Comparison of ENCODE assay signal across 16 cellular contexts in genomic region chr1:110635434-110635833, GRCh38. TPM values are rescaled to one million over a fixed set of nuclear protein-coding genes. Genes with fewer than 3 reads are reported as not detected.
A peak's percentile ranks its signal among the peaks of the same experiment; 100 is the strongest.
DNase-seq lines count a peak whose midpoint lies in the region; ATAC-seq and TF ChIP-seq lines count a peak whose summit lies in the region.
"Had no signal": no experiment of that assay in that cellular context is flagged by ENCODE, and none has a peak within 500 bp of the region (broad histone marks: within the 10 kb centered on the region; RNA-seq: fewer than 3 reads in every experiment).

No MANE protein-coding gene starts in this region.

- DNase-seq in CD4-positive, alpha-beta T cell: no peak
- DNase-seq in GM12865 (ENCODE audit: low read depth): peak; percentile 31
- peak; percentile 50 for DNase-seq in activated CD8-positive, alpha-beta memory T cell treated with anti-CD3 and anti-CD28 coated beads, Interleukin-2, amount 50 U/mL, for 48 hours
- DNase-seq in naive thymus-derived CD4-positive, alpha-beta T cell: no peak
- DNase-seq in pons (ENCODE audit: low spot score): no peak
- no peak for DNase-seq in left ventricle myocardium inferior
- DNase-seq: DMS79 treated with DMSO at 0.1 percent for 48 hours, islet precursor cell, NCI-H187 treated with DMSO at 0.1 percent for 48 hours had no signal

- no peaks in the 10 kb centered on the region for H3K36me3 Mint-ChIP-seq in CD4-positive, alpha-beta T cell (ENCODE audit: low read depth)
- peaks cover 0 to 13% (median 0%) of the 10 kb centered on the region in 5 donors for H3K36me3 Mint-ChIP-seq in naive thymus-derived CD4-positive, alpha-beta T cell

- CTCF ChIA-PET in CD4-positive, alpha-beta T cell (lab: Charles Lee): interaction anchor here (0.6 to 4.4 kb wide), 9 partner anchors 11 to 148 kb away, joined by 3 to 20 read pairs (median 4); no protein-coding TSS in a partner anchor
- CTCF ChIA-PET in naive thymus-derived CD4-positive, alpha-beta T cell (lab: Charles Lee): interaction anchor here (0.9 to 4.8 kb wide), 8 partner anchors 8 to 130 kb away, joined by 3 to 43 read pairs (median 10); partner anchors contain the start of gene KCNA3

- peak overlapping the region; percentile 64 for H3K4me3 Mint-ChIP-seq in CD4-positive, alpha-beta T cell
- peak overlapping the region; percentile 63 to 81 (median 71) for H3K4me3 Mint-ChIP-seq in naive thymus-derived CD4-positive, alpha-beta T cell

- peak overlapping the region; percentile 70 for H3K27ac ChIP-seq in CD4-positive, alpha-beta T cell (ENCODE audit: low read depth, low read length)
- H3K27ac ChIP-seq in naive thymus-derived CD4-positive, alpha-beta T cell (ENCODE audit: low read depth, low read length): peak overlapping the region; percentile 65
- H3K27ac ChIP-seq in left ventricle myocardium inferior (replicated peaks): no peak overlapping the region
- H3K27ac ChIP-seq: BLaER1, thoracic aorta had no signal

- peaks cover 73% of the 10 kb centered on the region for H3K4me1 Mint-ChIP-seq in CD4-positive, alpha-beta T cell (ENCODE audit: low read depth)
- H3K4me1 Mint-ChIP-seq in naive thymus-derived CD4-positive, alpha-beta T cell: peaks cover 67 to 76% (median 71%) of the 10 kb centered on the region in 7 donors

- no peaks in the 10 kb centered on the region for H3K36me3 ChIP-seq in naive thymus-derived CD4-positive, alpha-beta T cell (ENCODE audit: control insufficient read depth in 2 of 3, insufficient read depth in 3 of 3, low read length in 3 of 3)
- H3K36me3 ChIP-seq in left ventricle myocardium inferior: no peaks in the 10 kb centered on the region
- H3K36me3 ChIP-seq: BLaER1, heart right ventricle, thoracic aorta had no signal

- intact Hi-C loops in CD4-positive, alpha-beta T cell (cut with DNase I, micrococcal nuclease): loop anchor here in 1 of 2 experiments (10.0 kb wide), 1 partner anchor 239 kb away; the partner anchor contains the start of gene CD53
- intact Hi-C loops in naive thymus-derived CD4-positive, alpha-beta T cell (cut with micrococcal nuclease): loop anchor here (10.0 kb wide), 3 partner anchors 569 to 1109 kb away; partner anchors contain the start of gene DENND2D (in 1 of the 2)
- intact Hi-C loops in left ventricle myocardium inferior (cut with micrococcal nuclease): no loop called here

- no peaks in the 10 kb centered on the region for H3K9me3 ChIP-seq in CD4-positive, alpha-beta T cell (ENCODE audit: control insufficient read depth, low read length)
- no peaks in the 10 kb centered on the region for H3K9me3 ChIP-seq in naive thymus-derived CD4-positive, alpha-beta T cell (ENCODE audit: control insufficient read depth in 2 of 3, low read length in 3 of 3)
- H3K9me3 ChIP-seq in left ventricle myocardium inferior (replicated peaks): no peaks in the 10 kb centered on the region
- H3K9me3 ChIP-seq: BLaER1, heart right ventricle, thoracic aorta had no signal

- no peak for TF ChIP-seq CTCF in CD4-positive, alpha-beta T cell (IDR thresholded peaks at IDR 0.05)
- no peak for TF ChIP-seq CTCF in GM12865 (IDR thresholded peaks at IDR 0.05; ENCODE audit: insufficient read depth, low read depth, low read length, missing control alignments)
- TF ChIP-seq CTCF in left ventricle myocardium inferior (IDR thresholded peaks at IDR 0.05; ENCODE audit: borderline replicate concordance): no peak

- no peaks in the 10 kb centered on the region for H3K27me3 Mint-ChIP-seq in CD4-positive, alpha-beta T cell
- H3K27me3 Mint-ChIP-seq in naive thymus-derived CD4-positive, alpha-beta T cell: no peaks in the 10 kb centered on the region

- H3K27me3 ChIP-seq in CD4-positive, alpha-beta T cell (ENCODE audit: control insufficient read depth, insufficient read depth, low read length): no peaks in the 10 kb centered on the region
- H3K27me3 ChIP-seq in naive thymus-derived CD4-positive, alpha-beta T cell (ENCODE audit: control insufficient read depth in 2 of 2, insufficient read depth in 2 of 2, low read length in 2 of 2): no peaks in the 10 kb centered on the region
- H3K27me3 ChIP-seq in left ventricle myocardium inferior (ENCODE audit: low read depth): peaks cover 39% of the 10 kb centered on the region
- H3K27me3 ChIP-seq: BLaER1 had no signal

- H3K27ac Mint-ChIP-seq in CD4-positive, alpha-beta T cell: no peak overlapping the region
- H3K27ac Mint-ChIP-seq in naive thymus-derived CD4-positive, alpha-beta T cell: peak overlapping the region in 6 of 9 donors; percentile 85 to 95 (median 90)

- peaks cover 92 to 99% of the 10 kb centered on the region in 2 donors for H3K4me1 ChIP-seq in naive thymus-derived CD4-positive, alpha-beta T cell (ENCODE audit: control insufficient read depth in 2 of 2, insufficient read depth in 2 of 2, low read length in 2 of 2)
- H3K4me1 ChIP-seq in left ventricle myocardium inferior: peaks cover 24% of the 10 kb centered on the region

- peak overlapping the region; percentile 22 for H3K4me3 ChIP-seq in GM12865 (ENCODE audit: low read depth, low read length)
- H3K4me3 ChIP-seq in naive thymus-derived CD4-positive, alpha-beta T cell (ENCODE audit: low read length): peak overlapping the region; percentile 45
- no peak overlapping the region for H3K4me3 ChIP-seq in left ventricle myocardium inferior
- H3K4me3 ChIP-seq: BLaER1, heart right ventricle, thoracic aorta had no signal

- peaks cover 5% of the 10 kb centered on the region for H3K9me3 Mint-ChIP-seq in CD4-positive, alpha-beta T cell
- H3K9me3 Mint-ChIP-seq in naive thymus-derived CD4-positive, alpha-beta T cell: peaks cover 0 to 11% (median 5%) of the 10 kb centered on the region in 11 donors

- no peak for ATAC-seq in CD4-positive, alpha-beta T cell (ENCODE audit: poor library complexity)
- no peak for ATAC-seq in naive thymus-derived CD4-positive, alpha-beta T cell
- no peak for ATAC-seq in GM18511 (IDR thresholded peaks at IDR 0.05; ENCODE audit: unreplicated experiment)

- POLR2A ChIA-PET in CD4-positive, alpha-beta T cell (lab: Charles Lee): interaction anchor here (0.8 to 9.3 kb wide), 9 partner anchors 7 to 151 kb away, joined by 3 to 138 read pairs (median 14); partner anchors contain the start of gene KCNA3
- POLR2A ChIA-PET in naive thymus-derived CD4-positive, alpha-beta T cell (lab: Charles Lee): interaction anchor here (1.0 to 7.6 kb wide), 9 partner anchors 13 to 239 kb away, joined by 3 to 140 read pairs (median 12); partner anchors contain the start of gene KCNA3

RNA-seq across cellular contexts. Expression of gene KCNA2, which starts 29.3 kb away (rescaled TPM):
- under 1 TPM; 0.78 to 0.88 TPM for total RNA-seq in CD4-positive, alpha-beta T cell
- 1 to 10 TPM in 3 of 5 experiments, under 1 TPM in 2; 0.62 to 4.6 (median 1.2) TPM for total RNA-seq in naive thymus-derived CD4-positive, alpha-beta T cell
- polyA plus RNA-seq in naive thymus-derived CD4-positive, alpha-beta T cell: not detected
- 0.71 TPM for total RNA-seq in left ventricle myocardium inferior
- total RNA-seq: bronchial epithelial cell, NCI-H460 had no signal
- polyA plus RNA-seq: fibroblast of lung had no signal

RNA-seq across cellular contexts. Expression of gene KCNA3, which starts 39.3 kb away (rescaled TPM):
- 100 to 1,000 TPM; 112 to 118 TPM for total RNA-seq in CD4-positive, alpha-beta T cell
- total RNA-seq in naive thymus-derived CD4-positive, alpha-beta T cell: 100 to 1,000 TPM in 3 of 5 experiments, 10 to 100 TPM in 2; 74.1 to 115 (median 108) TPM
- polyA plus RNA-seq in naive thymus-derived CD4-positive, alpha-beta T cell: 100 to 1,000 TPM; 105 to 114 TPM
- 0.22 TPM for total RNA-seq in left ventricle myocardium inferior
- total RNA-seq: bronchial epithelial cell, NCI-H460 had no signal

Comparison
In these comparisons a context has a peak if more than half of its experiments do, and no peak if none do; other contexts are left out.
1. DNase-seq: peak in GM12865 (single experiment) and activated CD8-positive, alpha-beta memory T cell treated with anti-CD3 and anti-CD28 coated beads, Interleukin-2, amount 50 U/mL, for 48 hours (single experiment); none in CD4-positive, alpha-beta T cell (0 of 10), naive thymus-derived CD4-positive, alpha-beta T cell (0 of 9), pons (single experiment) and left ventricle myocardium inferior (single experiment).
2. RNA of gene KCNA3, which starts 39.3 kb away (total RNA-seq): 112 to 118 TPM in CD4-positive, alpha-beta T cell and 74.1 to 115 TPM in naive thymus-derived CD4-positive, alpha-beta T cell; 0.22 TPM in left ventricle myocardium inferior (single experiment); every median in the first group is over 10 times any median in the second.